ENCODE assay signal across 1 cellular context in genomic region chr7:138431517-138431916, GRCh38.
TF ChIP-seq lines count a peak whose summit lies in the region.

No MANE protein-coding gene starts in this region.

TF ChIP-seq in K562, 482 proteins besides CTCF, POLR2A, EP300 and RAD21 (continued from another document):
- TF ChIP-seq DEAF1 (CRISPR knock-in tag; IDR thresholded peaks at IDR 0.05) (no peak), BRF2 (IDR thresholded peaks at IDR 0.05; ENCODE audit: borderline replicate concordance, insufficient read depth, insufficient read length) (no peak), ERF (CRISPR knock-in tag; IDR thresholded peaks at IDR 0.05) (no peak), SUPT5H (IDR thresholded peaks at IDR 0.05) (no peak), MITF (IDR thresholded peaks at IDR 0.05) (no peak), ZNF75A (CRISPR knock-in tag; IDR thresholded peaks at IDR 0.05) (no peak), ZNF239 (CRISPR knock-in tag; IDR thresholded peaks at IDR 0.05) (no peak; the same call in 1 of the 2 replicates), CXXC5 (CRISPR knock-in tag; IDR thresholded peaks at IDR 0.05) (0 out of 2 replicates have a peak, but pooled peaks have one; percentile 17), SFPQ (IDR thresholded peaks at IDR 0.05; ENCODE audit: low read depth, low read length) (no peak), ZNF445 (CRISPR knock-in tag; IDR thresholded peaks at IDR 0.05; ENCODE audit: low read depth) (0 out of 2 replicates have a peak, but pooled peaks have one; percentile 80), SOX6 (IDR thresholded peaks at IDR 0.05) (peak; percentile 67; the same call in 1 of the 2 replicates), ZC3H4 (CRISPR knock-in tag; IDR thresholded peaks at IDR 0.05; ENCODE audit: borderline replicate concordance) (no peak), TOE1 (IDR thresholded peaks at IDR 0.05; ENCODE audit: borderline replicate concordance) (no peak), TOE1 (CRISPR knock-in tag; IDR thresholded peaks at IDR 0.05; ENCODE audit: borderline replicate concordance, low read depth) (no peak), BRF1 (IDR thresholded peaks at IDR 0.05; ENCODE audit: borderline replicate concordance, extremely low read depth, insufficient read length) (no peak), CBX1 (IDR thresholded peaks at IDR 0.05; ENCODE audit: low read depth) (0 out of 2 replicates have a peak, but pooled peaks have one; percentile 52), ZNF384 (IDR thresholded peaks at IDR 0.05; ENCODE audit: low read depth, low read length) (no peak), KLF10 (CRISPR knock-in tag; IDR thresholded peaks at IDR 0.05) (no peak), SAFB (IDR thresholded peaks at IDR 0.05; ENCODE audit: borderline replicate concordance, low read depth, low read length) (no peak), GTF2F1 (IDR thresholded peaks at IDR 0.05; ENCODE audit: low read depth, low read length) (no peak), STAT6 (CRISPR knock-in tag; IDR thresholded peaks at IDR 0.05) (no peak), DDX20 (tag; IDR thresholded peaks at IDR 0.05; ENCODE audit: low read depth) (no peak), PHB2 (IDR thresholded peaks at IDR 0.05; ENCODE audit: low read depth) (no peak), ZFP1 (CRISPR knock-in tag; IDR thresholded peaks at IDR 0.05) (no peak), FIP1L1 (IDR thresholded peaks at IDR 0.05; ENCODE audit: low read depth, low read length, poor library complexity, severe bottlenecking) (no peak), TCF3 (CRISPR knock-in tag; IDR thresholded peaks at IDR 0.05) (peak; percentile 50), HOMEZ (CRISPR knock-in tag; IDR thresholded peaks at IDR 0.05) (no peak), BACH1 (tag; IDR thresholded peaks at IDR 0.05) (no peak), PTBP1 (IDR thresholded peaks at IDR 0.05; ENCODE audit: low read depth, low read length) (no peak), CREB5 (CRISPR knock-in tag; IDR thresholded peaks at IDR 0.05) (no peak), ZNF76 (CRISPR knock-in tag; IDR thresholded peaks at IDR 0.05; ENCODE audit: borderline replicate concordance) (0 out of 2 replicates have a peak, but pooled peaks have one; percentile 40), MXD1 (CRISPR knock-in tag; IDR thresholded peaks at IDR 0.05; ENCODE audit: borderline replicate concordance, poor library complexity, severe bottlenecking) (no peak), ZNF511 (CRISPR knock-in tag; IDR thresholded peaks at IDR 0.05) (no peak), ZKSCAN1 (IDR thresholded peaks at IDR 0.05; ENCODE audit: low read depth, low read length) (no peak), SLC30A9 (CRISPR knock-in tag; IDR thresholded peaks at IDR 0.05) (no peak), ZBTB11 (CRISPR knock-in tag; IDR thresholded peaks at IDR 0.05) (no peak), ARID1B (IDR thresholded peaks at IDR 0.05) (peak; percentile 49; the same call in 1 of the 2 replicates), KLF16 (IDR thresholded peaks at IDR 0.05) (no peak), CHD4 (IDR thresholded peaks at IDR 0.05; ENCODE audit: insufficient read depth, insufficient replicate concordance, low read depth, low read length, poor library complexity, severe bottlenecking) (no peak), ZNF3 (CRISPR knock-in tag; IDR thresholded peaks at IDR 0.05) (no peak), ARID3B (CRISPR knock-in tag; IDR thresholded peaks at IDR 0.05; ENCODE audit: borderline replicate concordance) (no peak)
